ENCODE assay signal across 20 cellular contexts in genomic region chr15:28179270-28179669, GRCh38.
"Had no signal": no experiment of that assay in that cellular context is flagged by ENCODE, and none has a peak within 500 bp of the region (broad histone marks: within the 10 kb centered on the region; RNA-seq: fewer than 3 reads in every experiment).

No MANE protein-coding gene starts in this region.

- ATAC-seq: SK-N-SH treated with all-trans-retinoic acid at 6 μM for 48 hours had no signal

- DNase-seq: IMR-90, Kasumi-1, KG1, MM.1S, NCI-H1092 treated with DMSO at 0.1 percent for 48 hours, NCI-H1436, NCI-H187, NCI-H2029, NCI-H2081 treated with DMSO at 0.1 percent for 48 hours, NCI-H2171, NCI-H226, NCI-H446, NCI-H510A, NCI-H524 treated with DMSO at 0.1 percent for 48 hours, NCI-H69, NCI-H774, RPMI8226, SHP77 treated with DMSO at 0.1 percent for 48 hours, SJCRH30 had no signal

- H3K27me3 ChIP-seq: SJCRH30 had no signal

- H3K4me1 ChIP-seq: SJCRH30 had no signal

- H3K9me3 ChIP-seq: SJCRH30 had no signal

- H3K4me3 ChIP-seq: SJCRH30 had no signal

- H3K27ac ChIP-seq: SJCRH30 had no signal
